Comparison of ENCODE assay signal across 11 cellular contexts in the genomic region with DNA sequence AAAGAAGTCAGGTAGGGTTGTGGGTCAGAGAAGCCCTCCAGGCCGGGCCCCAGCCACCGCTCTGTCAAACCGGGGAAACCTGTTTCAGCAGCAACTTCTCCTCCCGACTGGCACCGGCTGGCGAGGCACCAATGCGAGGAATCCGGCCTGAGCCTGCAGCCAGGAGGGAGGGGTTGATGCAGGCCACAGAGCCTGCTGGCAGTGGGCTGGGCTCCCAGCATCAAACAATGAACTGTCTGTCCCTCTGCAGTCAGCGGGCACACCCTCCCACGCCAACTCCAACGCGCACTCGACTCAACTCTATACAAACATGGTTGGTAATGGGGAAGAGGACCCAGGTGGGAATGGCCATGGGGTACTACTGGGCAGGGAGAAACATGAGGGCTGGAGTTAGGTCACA. TPM values are rescaled to one million over a fixed set of nuclear protein-coding genes. Genes with fewer than 3 reads are reported as not detected.
DNase-seq lines count a peak whose midpoint lies in the region; ATAC-seq and TF ChIP-seq lines count a peak whose summit lies in the region.
"Had no signal": no experiment of that assay in that cellular context is flagged by ENCODE, and none has a peak within 500 bp of the region (broad histone marks: within the 10 kb centered on the region; RNA-seq: fewer than 3 reads in every experiment).

No MANE protein-coding gene starts in this region.

- H3K4me1 Mint-ChIP-seq in HFFc6 (ENCODE audit: low read depth) = no peaks in the 10 kb centered on the region
- H3K4me1 Mint-ChIP-seq in progenitor cell of endocrine pancreas (ENCODE audit: low read depth) = peaks cover 13% of the 10 kb centered on the region
- H3K4me1 Mint-ChIP-seq: activated CD4-positive, alpha-beta T cell treated with anti-CD3 and anti-CD28 coated beads for 36 hours had no signal

- H3K27ac ChIP-seq in body of pancreas = peak overlapping the region; percentile 77 to 83 (median 80)

- H3K4me3 ChIP-seq in LNCaP clone FGC (ENCODE audit: low read depth, low read length) (no peak overlapping the region), body of pancreas (no peak overlapping the region)

- peaks cover 0 to 11% of the 10 kb centered on the region in 2 donors for H3K36me3 ChIP-seq in body of pancreas (replicated peaks in 1 of 2; ENCODE audit: insufficient read depth in 1 of 2, low read depth in 2 of 2)

- H3K4me3 Mint-ChIP-seq in HFFc6 = no peak overlapping the region
- no peak overlapping the region for H3K4me3 Mint-ChIP-seq in progenitor cell of endocrine pancreas (ENCODE audit: low read depth)
- H3K4me3 Mint-ChIP-seq: activated CD4-positive, alpha-beta T cell treated with anti-CD3 and anti-CD28 coated beads for 36 hours; activated naive CD4-positive, alpha-beta T cell treated with anti-CD3 and anti-CD28 coated beads for 36 hours had no signal

- H3K9me3 Mint-ChIP-seq in HFFc6 (no peaks in the 10 kb centered on the region), progenitor cell of endocrine pancreas (ENCODE audit: low read depth) (no peaks in the 10 kb centered on the region)
- H3K9me3 Mint-ChIP-seq: activated naive CD4-positive, alpha-beta T cell treated with anti-CD3 and anti-CD28 coated beads for 36 hours had no signal

- TF ChIP-seq CTCF in LNCaP clone FGC (IDR thresholded peaks at IDR 0.05; ENCODE audit: control insufficient read depth, extremely low read depth, insufficient read depth) (no peak), body of pancreas (IDR thresholded peaks at IDR 0.05) (no peak), HFFc6 (IDR thresholded peaks at IDR 0.05) (no peak), progenitor cell of endocrine pancreas (IDR thresholded peaks at IDR 0.05; ENCODE audit: unreplicated experiment) (no peak)

- TF ChIP-seq POLR2A in body of pancreas (IDR thresholded peaks at IDR 0.05) = peak in 1 of 3 donors; percentile 16

- no peaks in the 10 kb centered on the region for H3K27me3 ChIP-seq in body of pancreas

- DNase-seq in LNCaP clone FGC (ENCODE audit: low read depth) (peak; percentile 87), body of pancreas (peak; percentile 74 to 91 (median 90)), left kidney (ENCODE audit: low read depth, low spot score) (peak; percentile 88), sciatic nerve (ENCODE audit: low spot score) (peak; percentile 75), HFFc6 (no peak), progenitor cell of endocrine pancreas (ENCODE audit: low spot score, unreplicated experiment) (no peak)
- no peak for DNase-seq in activated CD4-positive, CD25-positive, alpha-beta regulatory T cell (lab: John Stamatoyannopoulos, UW)
- DNase-seq: activated CD4-positive, alpha-beta T cell treated with anti-CD3 and anti-CD28 coated beads for 36 hours; activated naive CD4-positive, alpha-beta T cell treated with anti-CD3 and anti-CD28 coated beads for 36 hours; effector CD8-positive, alpha-beta T cell had no signal

- intact Hi-C loops in body of pancreas (cut with DNase I) (no loop called here), sciatic nerve (cut with DNase I) (no loop called here)

- H3K27ac Mint-ChIP-seq in HFFc6 (no peak overlapping the region), progenitor cell of endocrine pancreas (no peak overlapping the region)
- H3K27ac Mint-ChIP-seq: activated CD4-positive, alpha-beta T cell treated with anti-CD3 and anti-CD28 coated beads for 36 hours; activated naive CD4-positive, alpha-beta T cell treated with anti-CD3 and anti-CD28 coated beads for 36 hours had no signal

- H3K9me3 ChIP-seq in body of pancreas = no peaks in the 10 kb centered on the region

- H3K4me1 ChIP-seq in body of pancreas = peaks cover 33% of the 10 kb centered on the region

- 22 to 44% methylated on average over 13 of the region's 13 CpGs for WGBS in body of pancreas, 2 donors

- H3K27me3 Mint-ChIP-seq in HFFc6 (ENCODE audit: insufficient read depth) = peaks cover 54% of the 10 kb centered on the region
- H3K27me3 Mint-ChIP-seq in progenitor cell of endocrine pancreas = peaks cover 9% of the 10 kb centered on the region

- ATAC-seq in body of pancreas (peak; percentile 92), sciatic nerve (peak; percentile 67), GM18873 (IDR thresholded peaks at IDR 0.05; ENCODE audit: low FRiP score, unreplicated experiment) (no peak)
- ATAC-seq: activated CD4-positive, alpha-beta T cell treated with anti-CD3 and anti-CD28 coated beads for 36 hours had no signal

- H3K36me3 Mint-ChIP-seq in HFFc6 (ENCODE audit: low read depth) (no peaks in the 10 kb centered on the region), progenitor cell of endocrine pancreas (ENCODE audit: insufficient read depth) (no peaks in the 10 kb centered on the region)

RNA-seq across cellular contexts. Expression of gene PCDH1, which starts 12.1 kb away (rescaled TPM):
- total RNA-seq in body of pancreas = 10 to 100 TPM; 24.9 to 31.3 TPM
- total RNA-seq in sciatic nerve = 36.4 TPM
- total RNA-seq in HFFc6 (2021; fragmentation: NEBNext Ultra II Directional; extraction: Animal tissue kit (Norgen Biotek cat#: 25700)) = under 1 TPM in 5 of 6 experiments, not detected in 1; 0.07 to 0.18 (median 0.07) TPM
- 5.5 and 6.3 TPM in 2 replicates for total RNA-seq in progenitor cell of endocrine pancreas
- total RNA-seq: activated CD4-positive, alpha-beta T cell treated with anti-CD3 and anti-CD28 coated beads for 36 hours; activated naive CD4-positive, alpha-beta T cell treated with anti-CD3 and anti-CD28 coated beads for 36 hours had no signal

RNA-seq across cellular contexts. Expression of gene DELE1, which starts 57.6 kb away (rescaled TPM):
- total RNA-seq in body of pancreas (100 to 1,000 TPM in 1 of 2 donors, 10 to 100 TPM in 1; 50.6 to 100 TPM), sciatic nerve (73.3 TPM), progenitor cell of endocrine pancreas (86.1 and 93.4 TPM in 2 replicates)
- 10 to 100 TPM; 44.4 to 54.2 (median 46.7) TPM for total RNA-seq in HFFc6 (2021; fragmentation: NEBNext Ultra II Directional; extraction: Animal tissue kit (Norgen Biotek cat#: 25700))

Comparison
In these comparisons a context has a peak if more than half of its experiments do, and no peak if none do; other contexts are left out.
1. DNase-seq: peak in LNCaP clone FGC (single experiment), body of pancreas (4 of 4), left kidney (single experiment) and sciatic nerve (single experiment); none in HFFc6 (single experiment), progenitor cell of endocrine pancreas (single experiment) and activated CD4-positive, CD25-positive, alpha-beta regulatory T cell (0 of 4).